In the genomic region with DNA sequence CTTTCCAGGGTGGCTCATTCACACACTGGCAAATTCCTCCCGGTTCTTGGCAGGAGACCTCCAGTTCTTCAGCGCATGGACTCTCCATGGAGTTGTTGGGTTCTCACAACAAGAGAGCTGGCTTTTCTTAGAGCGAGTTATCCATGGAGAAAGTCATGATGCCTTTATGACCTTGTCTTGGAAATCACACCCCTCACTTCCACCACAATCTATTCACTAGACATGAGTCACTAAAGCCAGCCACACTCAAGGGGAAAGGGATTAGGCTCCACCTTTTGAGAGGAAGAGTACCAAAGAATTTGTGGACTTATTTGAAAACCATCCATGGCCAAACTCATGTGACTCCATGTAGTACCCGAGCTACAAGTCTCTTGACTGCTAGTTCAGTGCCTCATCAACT, we compare ENCODE assay signal across 20 cellular contexts.
DNase-seq lines count a peak whose midpoint lies in the region; ATAC-seq and TF ChIP-seq lines count a peak whose summit lies in the region.
"Had no signal": no experiment of that assay in that cellular context is flagged by ENCODE, and none has a peak within 500 bp of the region (broad histone marks: within the 10 kb centered on the region; RNA-seq: fewer than 3 reads in every experiment).

No MANE protein-coding gene starts in this region.

- no peak overlapping the region for H3K4me3 ChIP-seq in ovary
- H3K4me3 ChIP-seq: GM23338, MG63, Peyer's patch had no signal

- TF ChIP-seq CTCF in VCaP (conservative IDR thresholded peaks at IDR 0.05) (no peak), foreskin keratinocyte (conservative IDR thresholded peaks at IDR 0.05) (no peak), ovary (IDR thresholded peaks at IDR 0.05) (no peak)

- peaks cover 87% of the 10 kb centered on the region for H3K4me1 Mint-ChIP-seq in stimulated activated memory B cell treated with anti-CD40 and anti-IgM and Interleukin-4, amounts not matched to agents 10 μg/mL and 1 μg/mL and 100 μg/mL, for 72 hours

- no peak for TF ChIP-seq POLR2A in ovary (IDR thresholded peaks at IDR 0.05)

- TF ChIP-seq EP300 in ovary (IDR thresholded peaks at IDR 0.05) = no peak

- ATAC-seq in foreskin keratinocyte (peak; percentile 20), GM21447 (IDR thresholded peaks at IDR 0.05; ENCODE audit: unreplicated experiment) (no peak)
- ATAC-seq in stimulated activated memory B cell treated with anti-CD40 and anti-IgM and Interleukin-4, amounts not matched to agents 10 μg/mL and 1 μg/mL and 100 μg/mL, for 72 hours = no peak
- ATAC-seq: GM23338 had no signal

- peak; percentile 69 for DNase-seq in HT1080 (ENCODE audit: low read depth)
- no peak for DNase-seq in foreskin keratinocyte
- DNase-seq in AG08396 (ENCODE audit: low spot score) = no peak
- no peak for DNase-seq in ovary
- DNase-seq: CD4-positive, alpha-beta memory T cell; DMS79; GDM1; KBM-7; MG63; NCI-H1092 treated with DMSO at 0.1 percent for 48 hours; NCI-H1694 treated with DMSO at 0.1 percent for 48 hours; NCI-H2171; Peyer's patch; SHP77 had no signal

- H3K27me3 ChIP-seq in foreskin keratinocyte (no peaks in the 10 kb centered on the region), ovary (no peaks in the 10 kb centered on the region)
- H3K27me3 ChIP-seq: MG63, Peyer's patch had no signal

- peaks cover 39% of the 10 kb centered on the region for H3K36me3 Mint-ChIP-seq in stimulated activated memory B cell treated with anti-CD40 and anti-IgM and Interleukin-4, amounts not matched to agents 10 μg/mL and 1 μg/mL and 100 μg/mL, for 72 hours

- no peaks in the 10 kb centered on the region for H3K27me3 Mint-ChIP-seq in stimulated activated memory B cell treated with anti-CD40 and anti-IgM and Interleukin-4, amounts not matched to agents 10 μg/mL and 1 μg/mL and 100 μg/mL, for 72 hours
- H3K27me3 Mint-ChIP-seq: B cell; CD4-positive, alpha-beta memory T cell had no signal

- no peak overlapping the region for H3K4me3 Mint-ChIP-seq in stimulated activated memory B cell treated with anti-CD40 and anti-IgM and Interleukin-4, amounts not matched to agents 10 μg/mL and 1 μg/mL and 100 μg/mL, for 72 hours
- H3K4me3 Mint-ChIP-seq: CD4-positive, alpha-beta memory T cell; GM23338 had no signal

- intact Hi-C loops in ovary (cut with DNase I) = loop anchor here in 1 of 4 donors (10.0 kb wide), 1 partner anchor 1364 kb away; no protein-coding TSS in a partner anchor

- H3K9me3 Mint-ChIP-seq in stimulated activated memory B cell treated with anti-CD40 and anti-IgM and Interleukin-4, amounts not matched to agents 10 μg/mL and 1 μg/mL and 100 μg/mL, for 72 hours = peaks cover 4% of the 10 kb centered on the region
- H3K9me3 Mint-ChIP-seq: GM23338 had no signal

- no peaks in the 10 kb centered on the region for H3K9me3 ChIP-seq in ovary
- H3K9me3 ChIP-seq: MG63, Peyer's patch had no signal

- no peaks in the 10 kb centered on the region for H3K36me3 ChIP-seq in ovary
- H3K36me3 ChIP-seq: MG63, Peyer's patch had no signal

- peaks cover 22% of the 10 kb centered on the region for H3K4me1 ChIP-seq in foreskin keratinocyte
- peaks cover 8% of the 10 kb centered on the region for H3K4me1 ChIP-seq in ovary (ENCODE audit: insufficient read depth)

- H3K27ac Mint-ChIP-seq in stimulated activated memory B cell treated with anti-CD40 and anti-IgM and Interleukin-4, amounts not matched to agents 10 μg/mL and 1 μg/mL and 100 μg/mL, for 72 hours = peak overlapping the region; percentile 75
- H3K27ac Mint-ChIP-seq: CD4-positive, alpha-beta memory T cell; GM23338 had no signal

- WGBS in ovary, 3 donors = 94 to 98% (median 96%) methylated on average over 4 of the region's 4 CpGs

- peak overlapping the region; percentile 86 for H3K27ac ChIP-seq in VCaP
- no peak overlapping the region for H3K27ac ChIP-seq in foreskin keratinocyte
- no peak overlapping the region for H3K27ac ChIP-seq in ovary
- H3K27ac ChIP-seq: HL-60, Peyer's patch had no signal
